In genomic region chr19:49891393-49891792, GRCh38 we compare ENCODE assay signal across 7 cellular contexts. TPM values are rescaled to one million over a fixed set of nuclear protein-coding genes. Genes with fewer than 3 reads are reported as not detected.
DNase-seq lines count a peak whose midpoint lies in the region; TF ChIP-seq lines count a peak whose summit lies in the region.
"Had no signal": no experiment of that assay in that cellular context is flagged by ENCODE, and none has a peak within 500 bp of the region (broad histone marks: within the 10 kb centered on the region; RNA-seq: fewer than 3 reads in every experiment).

No MANE protein-coding gene starts in this region.

- H3K9me3 ChIP-seq in iPS-20b (ENCODE audit: insufficient read depth, low read depth, low read length), result no peaks in the 10 kb centered on the region; the same call in 1 of the 2 replicates
- no peaks in the 10 kb centered on the region for H3K9me3 ChIP-seq in left ventricle myocardium inferior (replicated peaks)

- H3K4me1 ChIP-seq in iPS-20b (ENCODE audit: insufficient read depth, low read length), result no peaks in the 10 kb centered on the region
- peaks cover 29% of the 10 kb centered on the region for H3K4me1 ChIP-seq in left ventricle myocardium inferior

- H3K9me3 Mint-ChIP-seq in T-helper 1 cell treated with Interleukin-12 subunit alpha and Interleukin-12 subunit beta and Interleukin-4 antibody, amounts not matched to agents 30 μg/mL and 1 μg/mL, for 36 hours, result no peaks in the 10 kb centered on the region

- intact Hi-C loops in left ventricle myocardium inferior (cut with micrococcal nuclease), result no loop called here

- H3K4me1 Mint-ChIP-seq in T-helper 1 cell treated with Interleukin-12 subunit alpha and Interleukin-12 subunit beta and Interleukin-4 antibody, amounts not matched to agents 30 μg/mL and 1 μg/mL, for 36 hours (ENCODE audit: low read depth), result peaks cover 23% of the 10 kb centered on the region

- 0 out of 2 replicates have a peak overlapping the region, but pooled peaks have one; percentile 11 for H3K9ac ChIP-seq in iPS-20b (ENCODE audit: low read depth, low read length)

- H3K27ac ChIP-seq in iPS-20b (ENCODE audit: low read length) (no peak overlapping the region), left ventricle myocardium inferior (replicated peaks) (no peak overlapping the region)
- H3K27ac ChIP-seq: 22Rv1 had no signal

- TF ChIP-seq CTCF in left ventricle myocardium inferior (IDR thresholded peaks at IDR 0.05; ENCODE audit: borderline replicate concordance), result no peak

- H3K36me3 ChIP-seq in iPS-20b (ENCODE audit: insufficient read depth, low read depth, low read length) (0 out of 2 replicates have a peak, but pooled peaks cover 4% of the 10 kb centered on the region), left ventricle myocardium inferior (peaks cover 10% of the 10 kb centered on the region)

- DNase-seq in T-helper 1 cell (no peak), left ventricle myocardium inferior (no peak)
- DNase-seq: NCI-H2227 treated with DMSO at 0.1 percent for 48 hours, T-helper 9 cell had no signal

- peak overlapping the region; percentile 10 for H3K4me3 Mint-ChIP-seq in T-helper 1 cell treated with Interleukin-12 subunit alpha and Interleukin-12 subunit beta and Interleukin-4 antibody, amounts not matched to agents 30 μg/mL and 1 μg/mL, for 36 hours

- no peak overlapping the region for H3K27ac Mint-ChIP-seq in T-helper 1 cell treated with Interleukin-12 subunit alpha and Interleukin-12 subunit beta and Interleukin-4 antibody, amounts not matched to agents 30 μg/mL and 1 μg/mL, for 36 hours

- H3K27me3 ChIP-seq in iPS-20b (ENCODE audit: insufficient read depth, low read length) (peaks cover 30% of the 10 kb centered on the region), left ventricle myocardium inferior (ENCODE audit: low read depth) (peaks cover 24% of the 10 kb centered on the region)

- H3K4me3 ChIP-seq in iPS-20b (ENCODE audit: low read length), result no peak overlapping the region
- H3K4me3 ChIP-seq in left ventricle myocardium inferior, result no peak overlapping the region

- no peaks in the 10 kb centered on the region for H3K27me3 Mint-ChIP-seq in T-helper 1 cell treated with Interleukin-12 subunit alpha and Interleukin-12 subunit beta and Interleukin-4 antibody, amounts not matched to agents 30 μg/mL and 1 μg/mL, for 36 hours (ENCODE audit: low read depth)

- peaks cover 10% of the 10 kb centered on the region for H3K36me3 Mint-ChIP-seq in T-helper 1 cell treated with Interleukin-12 subunit alpha and Interleukin-12 subunit beta and Interleukin-4 antibody, amounts not matched to agents 30 μg/mL and 1 μg/mL, for 36 hours (ENCODE audit: low read depth)

RNA-seq across cellular contexts. Expression of gene IL4I1, which starts 5.3 kb away (rescaled TPM):
- not detected for total RNA-seq in left ventricle myocardium inferior

RNA-seq across cellular contexts. Expression of gene TBC1D17, which starts 13.9 kb away (rescaled TPM):
- total RNA-seq in left ventricle myocardium inferior, result 47.5 TPM

RNA-seq across cellular contexts. Expression of gene AKT1S1, which starts 14.2 kb away (rescaled TPM):
- 36.0 TPM for total RNA-seq in left ventricle myocardium inferior

RNA-seq across cellular contexts. Expression of gene PNKP, which starts 24.0 kb away (rescaled TPM):
- total RNA-seq in left ventricle myocardium inferior, result 45.1 TPM

RNA-seq across cellular contexts. Expression of gene ATF5, which starts 37.6 kb away (rescaled TPM):
- total RNA-seq in left ventricle myocardium inferior, result 8.6 TPM
